In the genomic region with DNA sequence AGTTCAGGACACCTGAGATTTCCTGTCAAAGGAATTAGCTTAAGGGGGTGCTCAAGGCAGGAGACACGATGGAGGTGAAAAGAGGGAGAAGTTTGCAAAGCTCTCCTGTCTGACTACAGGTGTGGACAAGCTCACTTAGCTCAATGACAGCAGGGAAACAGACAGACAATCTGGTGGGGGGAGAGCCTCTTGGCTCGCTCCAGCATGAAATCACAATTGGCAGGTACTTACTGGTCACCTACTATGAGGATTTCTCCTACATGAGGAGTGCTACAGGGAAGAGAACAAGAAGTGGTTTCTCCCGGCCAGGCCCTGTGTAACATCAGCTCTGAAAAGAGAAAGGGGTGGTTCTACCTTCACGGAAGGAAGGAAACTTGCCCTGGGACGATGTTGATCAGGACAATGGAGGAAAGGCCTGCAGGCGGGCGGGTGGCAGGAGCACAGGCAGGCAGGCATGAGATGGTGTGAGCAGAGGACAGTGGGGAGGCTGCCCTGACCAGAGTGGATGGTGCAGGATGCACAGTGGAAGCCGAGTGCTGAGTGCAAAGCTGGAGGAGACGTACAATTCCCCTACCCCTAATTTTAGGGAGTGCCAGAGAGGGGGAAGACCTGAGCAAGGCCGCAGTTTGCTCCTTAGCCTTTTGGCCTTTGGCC, we compare ENCODE assay signal across 3 cellular contexts.
TF ChIP-seq lines count a peak whose summit lies in the region.

No MANE protein-coding gene starts in this region.

TF ChIP-seq in HepG2, 621 proteins besides CTCF, POLR2A, EP300 and RAD21 (continues in another document):
- TF ChIP-seq ZNF549 (CRISPR knock-in tag; IDR thresholded peaks at IDR 0.05) (no peak), ZNF598 (CRISPR knock-in tag; IDR thresholded peaks at IDR 0.05; ENCODE audit: borderline replicate concordance) (no peak)
- TF ChIP-seq, protein P1, sequence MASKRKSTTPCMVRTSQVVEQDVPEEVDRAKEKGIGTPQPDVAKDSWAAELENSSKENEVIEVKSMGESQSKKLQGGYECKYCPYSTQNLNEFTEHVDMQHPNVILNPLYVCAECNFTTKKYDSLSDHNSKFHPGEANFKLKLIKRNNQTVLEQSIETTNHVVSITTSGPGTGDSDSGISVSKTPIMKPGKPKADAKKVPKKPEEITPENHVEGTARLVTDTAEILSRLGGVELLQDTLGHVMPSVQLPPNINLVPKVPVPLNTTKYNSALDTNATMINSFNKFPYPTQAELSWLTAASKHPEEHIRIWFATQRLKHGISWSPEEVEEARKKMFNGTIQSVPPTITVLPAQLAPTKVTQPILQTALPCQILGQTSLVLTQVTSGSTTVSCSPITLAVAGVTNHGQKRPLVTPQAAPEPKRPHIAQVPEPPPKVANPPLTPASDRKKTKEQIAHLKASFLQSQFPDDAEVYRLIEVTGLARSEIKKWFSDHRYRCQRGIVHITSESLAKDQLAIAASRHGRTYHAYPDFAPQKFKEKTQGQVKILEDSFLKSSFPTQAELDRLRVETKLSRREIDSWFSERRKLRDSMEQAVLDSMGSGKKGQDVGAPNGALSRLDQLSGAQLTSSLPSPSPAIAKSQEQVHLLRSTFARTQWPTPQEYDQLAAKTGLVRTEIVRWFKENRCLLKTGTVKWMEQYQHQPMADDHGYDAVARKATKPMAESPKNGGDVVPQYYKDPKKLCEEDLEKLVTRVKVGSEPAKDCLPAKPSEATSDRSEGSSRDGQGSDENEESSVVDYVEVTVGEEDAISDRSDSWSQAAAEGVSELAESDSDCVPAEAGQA (IDR thresholded peaks at IDR 0.05; ENCODE audit: low read depth) = no peak
- TF ChIP-seq, protein P1 (CRISPR knock-in tag; IDR thresholded peaks at IDR 0.05; ENCODE audit: borderline replicate concordance) = no peak
- TF ChIP-seq, protein P2, sequence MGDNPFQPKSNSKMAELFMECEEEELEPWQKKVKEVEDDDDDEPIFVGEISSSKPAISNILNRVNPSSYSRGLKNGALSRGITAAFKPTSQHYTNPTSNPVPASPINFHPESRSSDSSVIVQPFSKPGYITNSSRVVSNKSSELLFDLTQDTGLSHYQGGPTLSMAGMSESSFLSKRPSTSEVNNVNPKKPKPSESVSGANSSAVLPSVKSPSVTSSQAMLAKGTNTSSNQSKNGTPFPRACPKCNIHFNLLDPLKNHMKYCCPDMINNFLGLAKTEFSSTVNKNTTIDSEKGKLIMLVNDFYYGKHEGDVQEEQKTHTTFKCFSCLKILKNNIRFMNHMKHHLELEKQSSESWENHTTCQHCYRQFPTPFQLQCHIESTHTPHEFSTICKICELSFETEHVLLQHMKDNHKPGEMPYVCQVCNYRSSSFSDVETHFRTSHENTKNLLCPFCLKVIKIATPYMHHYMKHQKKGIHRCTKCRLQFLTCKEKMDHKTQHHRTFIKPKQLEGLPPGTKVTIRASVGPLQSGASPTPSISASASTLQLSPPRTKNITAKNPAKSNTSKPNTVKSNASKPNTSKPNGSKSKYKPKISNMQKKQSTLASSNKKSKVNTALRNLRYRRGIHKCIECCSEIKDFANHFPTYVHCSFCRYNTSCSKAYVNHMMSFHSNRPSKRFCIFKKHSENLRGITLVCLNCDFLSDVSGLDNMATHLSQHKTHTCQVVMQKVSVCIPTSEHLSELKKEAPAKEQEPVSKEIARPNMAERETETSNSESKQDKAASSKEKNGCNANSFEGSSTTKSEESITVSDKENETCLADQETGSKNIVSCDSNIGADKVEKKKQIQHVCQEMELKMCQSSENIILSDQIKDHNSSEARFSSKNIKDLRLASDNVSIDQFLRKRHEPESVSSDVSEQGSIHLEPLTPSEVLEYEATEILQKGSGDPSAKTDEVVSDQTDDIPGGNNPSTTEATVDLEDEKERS (CRISPR knock-in tag; IDR thresholded peaks at IDR 0.05) = no peak

TF ChIP-seq in PFSK-1, 5 proteins besides CTCF, POLR2A, EP300 and RAD21:
- TF ChIP-seq, protein P3, sequence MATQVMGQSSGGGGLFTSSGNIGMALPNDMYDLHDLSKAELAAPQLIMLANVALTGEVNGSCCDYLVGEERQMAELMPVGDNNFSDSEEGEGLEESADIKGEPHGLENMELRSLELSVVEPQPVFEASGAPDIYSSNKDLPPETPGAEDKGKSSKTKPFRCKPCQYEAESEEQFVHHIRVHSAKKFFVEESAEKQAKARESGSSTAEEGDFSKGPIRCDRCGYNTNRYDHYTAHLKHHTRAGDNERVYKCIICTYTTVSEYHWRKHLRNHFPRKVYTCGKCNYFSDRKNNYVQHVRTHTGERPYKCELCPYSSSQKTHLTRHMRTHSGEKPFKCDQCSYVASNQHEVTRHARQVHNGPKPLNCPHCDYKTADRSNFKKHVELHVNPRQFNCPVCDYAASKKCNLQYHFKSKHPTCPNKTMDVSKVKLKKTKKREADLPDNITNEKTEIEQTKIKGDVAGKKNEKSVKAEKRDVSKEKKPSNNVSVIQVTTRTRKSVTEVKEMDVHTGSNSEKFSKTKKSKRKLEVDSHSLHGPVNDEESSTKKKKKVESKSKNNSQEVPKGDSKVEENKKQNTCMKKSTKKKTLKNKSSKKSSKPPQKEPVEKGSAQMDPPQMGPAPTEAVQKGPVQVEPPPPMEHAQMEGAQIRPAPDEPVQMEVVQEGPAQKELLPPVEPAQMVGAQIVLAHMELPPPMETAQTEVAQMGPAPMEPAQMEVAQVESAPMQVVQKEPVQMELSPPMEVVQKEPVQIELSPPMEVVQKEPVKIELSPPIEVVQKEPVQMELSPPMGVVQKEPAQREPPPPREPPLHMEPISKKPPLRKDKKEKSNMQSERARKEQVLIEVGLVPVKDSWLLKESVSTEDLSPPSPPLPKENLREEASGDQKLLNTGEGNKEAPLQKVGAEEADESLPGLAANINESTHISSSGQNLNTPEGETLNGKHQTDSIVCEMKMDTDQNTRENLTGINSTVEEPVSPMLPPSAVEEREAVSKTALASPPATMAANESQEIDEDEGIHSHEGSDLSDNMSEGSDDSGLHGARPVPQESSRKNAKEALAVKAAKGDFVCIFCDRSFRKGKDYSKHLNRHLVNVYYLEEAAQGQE (IDR thresholded peaks at IDR 0.05; ENCODE audit: insufficient read depth in 1 of 2, low read depth in 2 of 2, low read length in 2 of 2) = no peak
- TF ChIP-seq POLR2AphosphoS5 (IDR thresholded peaks at IDR 0.05; ENCODE audit: low read depth, low read length) (peak; percentile 58; the same call in 1 of the 2 replicates), TAF1 (IDR thresholded peaks at IDR 0.05; ENCODE audit: borderline replicate concordance, insufficient read depth, low read length) (no peak), SIN3A (IDR thresholded peaks at IDR 0.05; ENCODE audit: borderline replicate concordance, insufficient read depth, low read length) (no peak), FOXP2 (optimal IDR thresholded peaks at IDR 0.05; ENCODE audit: borderline replicate concordance, extremely low read depth, extremely low read length, insufficient read depth) (no peak)

TF ChIP-seq in WTC11, 78 proteins besides CTCF, POLR2A, EP300 and RAD21:
- TF ChIP-seq, protein P4, sequence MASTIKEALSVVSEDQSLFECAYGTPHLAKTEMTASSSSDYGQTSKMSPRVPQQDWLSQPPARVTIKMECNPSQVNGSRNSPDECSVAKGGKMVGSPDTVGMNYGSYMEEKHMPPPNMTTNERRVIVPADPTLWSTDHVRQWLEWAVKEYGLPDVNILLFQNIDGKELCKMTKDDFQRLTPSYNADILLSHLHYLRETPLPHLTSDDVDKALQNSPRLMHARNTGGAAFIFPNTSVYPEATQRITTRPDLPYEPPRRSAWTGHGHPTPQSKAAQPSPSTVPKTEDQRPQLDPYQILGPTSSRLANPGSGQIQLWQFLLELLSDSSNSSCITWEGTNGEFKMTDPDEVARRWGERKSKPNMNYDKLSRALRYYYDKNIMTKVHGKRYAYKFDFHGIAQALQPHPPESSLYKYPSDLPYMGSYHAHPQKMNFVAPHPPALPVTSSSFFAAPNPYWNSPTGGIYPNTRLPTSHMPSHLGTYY (CRISPR knock-in tag; IDR thresholded peaks at IDR 0.05) = no peak
- no peak for TF ChIP-seq ELF4 (CRISPR knock-in tag; IDR thresholded peaks at IDR 0.05; ENCODE audit: low read depth)
- TF ChIP-seq, protein P5, sequence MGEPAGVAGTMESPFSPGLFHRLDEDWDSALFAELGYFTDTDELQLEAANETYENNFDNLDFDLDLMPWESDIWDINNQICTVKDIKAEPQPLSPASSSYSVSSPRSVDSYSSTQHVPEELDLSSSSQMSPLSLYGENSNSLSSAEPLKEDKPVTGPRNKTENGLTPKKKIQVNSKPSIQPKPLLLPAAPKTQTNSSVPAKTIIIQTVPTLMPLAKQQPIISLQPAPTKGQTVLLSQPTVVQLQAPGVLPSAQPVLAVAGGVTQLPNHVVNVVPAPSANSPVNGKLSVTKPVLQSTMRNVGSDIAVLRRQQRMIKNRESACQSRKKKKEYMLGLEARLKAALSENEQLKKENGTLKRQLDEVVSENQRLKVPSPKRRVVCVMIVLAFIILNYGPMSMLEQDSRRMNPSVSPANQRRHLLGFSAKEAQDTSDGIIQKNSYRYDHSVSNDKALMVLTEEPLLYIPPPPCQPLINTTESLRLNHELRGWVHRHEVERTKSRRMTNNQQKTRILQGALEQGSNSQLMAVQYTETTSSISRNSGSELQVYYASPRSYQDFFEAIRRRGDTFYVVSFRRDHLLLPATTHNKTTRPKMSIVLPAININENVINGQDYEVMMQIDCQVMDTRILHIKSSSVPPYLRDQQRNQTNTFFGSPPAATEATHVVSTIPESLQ (CRISPR knock-in tag; IDR thresholded peaks at IDR 0.05) = no peak
- no peak for TF ChIP-seq CBFB (CRISPR knock-in tag; IDR thresholded peaks at IDR 0.05; ENCODE audit: low read depth)
- TF ChIP-seq, protein P6, sequence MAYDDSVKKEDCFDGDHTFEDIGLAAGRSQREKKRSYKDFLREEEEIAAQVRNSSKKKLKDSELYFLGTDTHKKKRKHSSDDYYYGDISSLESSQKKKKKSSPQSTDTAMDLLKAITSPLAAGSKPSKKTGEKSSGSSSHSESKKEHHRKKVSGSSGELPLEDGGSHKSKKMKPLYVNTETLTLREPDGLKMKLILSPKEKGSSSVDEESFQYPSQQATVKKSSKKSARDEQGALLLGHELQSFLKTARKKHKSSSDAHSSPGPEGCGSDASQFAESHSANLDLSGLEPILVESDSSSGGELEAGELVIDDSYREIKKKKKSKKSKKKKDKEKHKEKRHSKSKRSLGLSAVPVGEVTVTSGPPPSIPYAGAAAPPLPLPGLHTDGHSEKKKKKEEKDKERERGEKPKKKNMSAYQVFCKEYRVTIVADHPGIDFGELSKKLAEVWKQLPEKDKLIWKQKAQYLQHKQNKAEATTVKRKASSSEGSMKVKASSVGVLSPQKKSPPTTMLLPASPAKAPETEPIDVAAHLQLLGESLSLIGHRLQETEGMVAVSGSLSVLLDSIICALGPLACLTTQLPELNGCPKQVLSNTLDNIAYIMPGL (CRISPR knock-in tag; IDR thresholded peaks at IDR 0.05) = no peak
- TF ChIP-seq TEAD1 (CRISPR knock-in tag; IDR thresholded peaks at IDR 0.05) = no peak
- no peak for TF ChIP-seq SOX15 (CRISPR knock-in tag; IDR thresholded peaks at IDR 0.05)
- no peak for TF ChIP-seq ZNF121 (CRISPR knock-in tag; IDR thresholded peaks at IDR 0.05)
- no peak for TF ChIP-seq MYBL2 (CRISPR knock-in tag; IDR thresholded peaks at IDR 0.05)
- no peak for TF ChIP-seq NFATC4 (CRISPR knock-in tag; IDR thresholded peaks at IDR 0.05)
- no peak for TF ChIP-seq MXD4 (CRISPR knock-in tag; IDR thresholded peaks at IDR 0.05; ENCODE audit: borderline replicate concordance)
- TF ChIP-seq, protein P7, sequence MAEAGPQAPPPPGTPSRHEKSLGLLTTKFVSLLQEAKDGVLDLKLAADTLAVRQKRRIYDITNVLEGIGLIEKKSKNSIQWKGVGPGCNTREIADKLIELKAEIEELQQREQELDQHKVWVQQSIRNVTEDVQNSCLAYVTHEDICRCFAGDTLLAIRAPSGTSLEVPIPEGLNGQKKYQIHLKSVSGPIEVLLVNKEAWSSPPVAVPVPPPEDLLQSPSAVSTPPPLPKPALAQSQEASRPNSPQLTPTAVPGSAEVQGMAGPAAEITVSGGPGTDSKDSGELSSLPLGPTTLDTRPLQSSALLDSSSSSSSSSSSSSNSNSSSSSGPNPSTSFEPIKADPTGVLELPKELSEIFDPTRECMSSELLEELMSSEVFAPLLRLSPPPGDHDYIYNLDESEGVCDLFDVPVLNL (CRISPR knock-in tag; IDR thresholded peaks at IDR 0.05; ENCODE audit: borderline replicate concordance, low read depth) = no peak
- TF ChIP-seq, protein P8, sequence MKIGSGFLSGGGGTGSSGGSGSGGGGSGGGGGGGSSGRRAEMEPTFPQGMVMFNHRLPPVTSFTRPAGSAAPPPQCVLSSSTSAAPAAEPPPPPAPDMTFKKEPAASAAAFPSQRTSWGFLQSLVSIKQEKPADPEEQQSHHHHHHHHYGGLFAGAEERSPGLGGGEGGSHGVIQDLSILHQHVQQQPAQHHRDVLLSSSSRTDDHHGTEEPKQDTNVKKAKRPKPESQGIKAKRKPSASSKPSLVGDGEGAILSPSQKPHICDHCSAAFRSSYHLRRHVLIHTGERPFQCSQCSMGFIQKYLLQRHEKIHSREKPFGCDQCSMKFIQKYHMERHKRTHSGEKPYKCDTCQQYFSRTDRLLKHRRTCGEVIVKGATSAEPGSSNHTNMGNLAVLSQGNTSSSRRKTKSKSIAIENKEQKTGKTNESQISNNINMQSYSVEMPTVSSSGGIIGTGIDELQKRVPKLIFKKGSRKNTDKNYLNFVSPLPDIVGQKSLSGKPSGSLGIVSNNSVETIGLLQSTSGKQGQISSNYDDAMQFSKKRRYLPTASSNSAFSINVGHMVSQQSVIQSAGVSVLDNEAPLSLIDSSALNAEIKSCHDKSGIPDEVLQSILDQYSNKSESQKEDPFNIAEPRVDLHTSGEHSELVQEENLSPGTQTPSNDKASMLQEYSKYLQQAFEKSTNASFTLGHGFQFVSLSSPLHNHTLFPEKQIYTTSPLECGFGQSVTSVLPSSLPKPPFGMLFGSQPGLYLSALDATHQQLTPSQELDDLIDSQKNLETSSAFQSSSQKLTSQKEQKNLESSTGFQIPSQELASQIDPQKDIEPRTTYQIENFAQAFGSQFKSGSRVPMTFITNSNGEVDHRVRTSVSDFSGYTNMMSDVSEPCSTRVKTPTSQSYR (CRISPR knock-in tag; IDR thresholded peaks at IDR 0.05) = no peak
